ENCODE assay signal across 9 cellular contexts in the genomic region with DNA sequence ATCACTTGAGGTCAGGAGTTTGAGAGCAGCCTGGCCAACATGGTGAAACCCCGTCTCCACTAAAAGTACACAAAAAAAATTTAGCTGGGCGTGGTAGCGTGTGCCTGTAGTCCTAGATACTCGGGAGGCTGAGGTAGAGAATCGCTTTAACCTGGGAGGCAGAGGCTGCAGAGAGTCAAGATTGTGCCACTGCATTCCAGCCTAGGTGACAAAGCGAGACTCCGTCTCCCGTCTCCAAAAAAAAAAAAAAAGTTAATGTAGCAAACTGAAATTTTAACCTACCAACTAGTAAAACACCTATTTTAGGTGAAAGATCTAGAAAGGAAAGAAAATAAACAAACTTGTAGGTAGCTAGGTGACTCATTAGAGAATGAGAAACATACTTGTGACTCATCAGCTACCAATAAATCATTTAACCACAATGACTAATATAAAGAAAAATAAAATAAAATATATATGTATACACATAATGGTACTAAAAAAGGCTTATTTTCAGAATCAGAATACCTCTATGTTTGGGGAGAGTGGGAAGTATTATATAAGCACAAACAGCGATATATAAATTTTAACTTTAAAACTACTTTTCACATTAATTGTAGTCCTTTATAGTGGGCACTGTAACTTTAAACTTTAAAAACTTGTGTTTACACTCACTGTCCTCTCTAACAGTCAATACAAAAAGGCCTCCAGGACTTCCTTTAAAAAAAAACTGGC. TPM values are rescaled to one million over a fixed set of nuclear protein-coding genes. Genes with fewer than 3 reads are reported as not detected.
DNase-seq lines count a peak whose midpoint lies in the region; ATAC-seq and TF ChIP-seq lines count a peak whose summit lies in the region.
"Had no signal": no experiment of that assay in that cellular context is flagged by ENCODE, and none has a peak within 500 bp of the region (broad histone marks: within the 10 kb centered on the region; RNA-seq: fewer than 3 reads in every experiment).

No MANE protein-coding gene starts in this region.

- H3K9me3 Mint-ChIP-seq in effector memory CD8-positive, alpha-beta T cell = no peaks in the 10 kb centered on the region

- WGBS in SK-N-SH (ENCODE audit: low lambda C conversion rate) = 71% methylated on average over 9 of the region's 9 CpGs
- WGBS in thymus = 97% methylated on average over 9 of the region's 9 CpGs

- no peaks in the 10 kb centered on the region for H3K9me3 ChIP-seq in SK-N-SH
- H3K9me3 ChIP-seq in thymus (ENCODE audit: control insufficient read depth) = no peaks in the 10 kb centered on the region
- no peaks in the 10 kb centered on the region for H3K9me3 ChIP-seq in colonic mucosa

- DNase-seq in SK-N-SH = no peak
- DNase-seq in effector memory CD8-positive, alpha-beta T cell = peak; percentile 7 to 30 (median 9)
- no peak for DNase-seq in NCI-H774 (lab: John Stamatoyannopoulos, UW)
- no peak for DNase-seq in colonic mucosa

- no peak overlapping the region for H2AFZ ChIP-seq in SK-N-SH (ENCODE audit: low read depth)
- H2AFZ ChIP-seq: parathyroid adenoma had no signal

- ATAC-seq in GM18499 (IDR thresholded peaks at IDR 0.05; ENCODE audit: insufficient read depth, unreplicated experiment) (peak; percentile 87), HG02759 (IDR thresholded peaks at IDR 0.05; ENCODE audit: unreplicated experiment) (peak; percentile 53), GM19328 (IDR thresholded peaks at IDR 0.05; ENCODE audit: unreplicated experiment) (no peak)
- peak; percentile 92 for ATAC-seq in effector memory CD8-positive, alpha-beta T cell (replicated peaks)

- peak overlapping the region; percentile 71 to 80 for H3K4me3 Mint-ChIP-seq in effector memory CD8-positive, alpha-beta T cell

- no peaks in the 10 kb centered on the region for H3K9me2 ChIP-seq in SK-N-SH

- peaks cover 2 to 7% of the 10 kb centered on the region in 2 experiments; a peak in 3 of 4 replicates for H3K4me1 ChIP-seq in SK-N-SH (ENCODE audit: control insufficient read depth in 1 of 2, insufficient read depth in 2 of 2, low read depth in 1 of 2, low read length in 1 of 2)
- H3K4me1 ChIP-seq in thymus (ENCODE audit: control insufficient read depth, insufficient read depth, low read length) = no peaks in the 10 kb centered on the region
- no peaks in the 10 kb centered on the region for H3K4me1 ChIP-seq in colonic mucosa

- peak overlapping the region; percentile 99 for H3K27ac Mint-ChIP-seq in effector memory CD8-positive, alpha-beta T cell

- H3K4me2 ChIP-seq in SK-N-SH = no peak overlapping the region; the same call in 1 of the 2 replicates

- H3K27me3 ChIP-seq in SK-N-SH (ENCODE audit: insufficient read depth) (no peaks in the 10 kb centered on the region), thymus (ENCODE audit: control insufficient read depth, insufficient read depth) (no peaks in the 10 kb centered on the region), colonic mucosa (no peaks in the 10 kb centered on the region)

- H3K36me3 Mint-ChIP-seq in effector memory CD8-positive, alpha-beta T cell (ENCODE audit: insufficient read depth) = peaks cover 4% of the 10 kb centered on the region

- intact Hi-C loops in colonic mucosa (cut with DNase I) = no loop called here

- H3K27ac ChIP-seq in SK-N-SH (ENCODE audit: low read depth in 2 of 2, low read length in 1 of 2) = peak overlapping the region in 1 of 2 experiments; percentile 60; a peak in 2 of 4 replicates
- peak overlapping the region; percentile 60 for H3K27ac ChIP-seq in thymus (ENCODE audit: low read depth)
- H3K27ac ChIP-seq in colonic mucosa = no peak overlapping the region
- H3K27ac ChIP-seq: parathyroid adenoma had no signal

- no peaks in the 10 kb centered on the region for H3K27me3 Mint-ChIP-seq in effector memory CD8-positive, alpha-beta T cell

- CTCF ChIA-PET in SK-N-SH (lab: Yijun Ruan, JAX) = interaction anchor here (0.7 to 1.1 kb wide), 2 partner anchors 26 to 431 kb away, joined by 3 to 4 read pairs; no protein-coding TSS in a partner anchor

- H3K4me1 Mint-ChIP-seq in effector memory CD8-positive, alpha-beta T cell (ENCODE audit: low read depth in 2 of 2) = peaks cover 34 to 58% of the 10 kb centered on the region in 2 donors

- TF ChIP-seq CTCF in SK-N-SH (IDR thresholded peaks at IDR 0.05) (no peak), colonic mucosa (IDR thresholded peaks at IDR 0.05) (no peak)

- H4K20me1 ChIP-seq in SK-N-SH (ENCODE audit: insufficient read depth) = peaks cover 46% of the 10 kb centered on the region

- no peak overlapping the region for H3K4me3 ChIP-seq in SK-N-SH (ENCODE audit: low read depth in 2 of 2, low read length in 1 of 2)
- H3K4me3 ChIP-seq in thymus (ENCODE audit: low read length) = no peak overlapping the region
- H3K4me3 ChIP-seq in colonic mucosa = no peak overlapping the region

- no peak for TF ChIP-seq EP300 in SK-N-SH (IDR thresholded peaks at IDR 0.05; ENCODE audit: borderline replicate concordance in 1 of 2, low read depth in 1 of 2, low read length in 1 of 2)

- peaks cover 7% of the 10 kb centered on the region for H3F3A ChIP-seq in SK-N-SH (replicated peaks; ENCODE audit: insufficient read depth)

- H3K36me3 ChIP-seq in SK-N-SH (replicated peaks in 1 of 2; ENCODE audit: control insufficient read depth in 1 of 2, insufficient read depth in 2 of 2, low read length in 1 of 2) = peaks cover 0 to 26% of the 10 kb centered on the region in 2 experiments
- no peaks in the 10 kb centered on the region for H3K36me3 ChIP-seq in thymus (ENCODE audit: control insufficient read depth, insufficient read depth)
- no peaks in the 10 kb centered on the region for H3K36me3 ChIP-seq in colonic mucosa

- peaks cover 33% of the 10 kb centered on the region for H3K79me2 ChIP-seq in SK-N-SH (ENCODE audit: insufficient read depth)

- POLR2A ChIA-PET in SK-N-SH (lab: Yijun Ruan, JAX) = no interaction called here

- TF ChIP-seq RAD21 in SK-N-SH (IDR thresholded peaks at IDR 0.05; ENCODE audit: low read length) = no peak

- H3K9ac ChIP-seq in SK-N-SH (no peak overlapping the region), colonic mucosa (ENCODE audit: low read depth in 2 of 2, low read length in 2 of 2) (no peak overlapping the region)
- H3K9ac ChIP-seq: parathyroid adenoma had no signal

TF ChIP-seq in SK-N-SH, 30 proteins besides CTCF, POLR2A, EP300 and RAD21 (continues in another document):
- TF ChIP-seq POLR2AphosphoS5 (IDR thresholded peaks at IDR 0.05; ENCODE audit: low read depth, low read length) = no peak
- TF ChIP-seq RCOR1 (IDR thresholded peaks at IDR 0.05; ENCODE audit: low read length) = no peak
- TF ChIP-seq, protein P1, sequence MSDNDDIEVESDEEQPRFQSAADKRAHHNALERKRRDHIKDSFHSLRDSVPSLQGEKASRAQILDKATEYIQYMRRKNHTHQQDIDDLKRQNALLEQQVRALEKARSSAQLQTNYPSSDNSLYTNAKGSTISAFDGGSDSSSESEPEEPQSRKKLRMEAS (IDR thresholded peaks at IDR 0.05; ENCODE audit: low read depth) = no peak
- TF ChIP-seq NFIC (IDR thresholded peaks at IDR 0.05; ENCODE audit: borderline replicate concordance) = no peak
- TF ChIP-seq RXRA (IDR thresholded peaks at IDR 0.05; ENCODE audit: borderline replicate concordance, low read depth) = no peak
- TF ChIP-seq ELF1 (IDR thresholded peaks at IDR 0.05) = no peak
- TF ChIP-seq, protein P2, sequence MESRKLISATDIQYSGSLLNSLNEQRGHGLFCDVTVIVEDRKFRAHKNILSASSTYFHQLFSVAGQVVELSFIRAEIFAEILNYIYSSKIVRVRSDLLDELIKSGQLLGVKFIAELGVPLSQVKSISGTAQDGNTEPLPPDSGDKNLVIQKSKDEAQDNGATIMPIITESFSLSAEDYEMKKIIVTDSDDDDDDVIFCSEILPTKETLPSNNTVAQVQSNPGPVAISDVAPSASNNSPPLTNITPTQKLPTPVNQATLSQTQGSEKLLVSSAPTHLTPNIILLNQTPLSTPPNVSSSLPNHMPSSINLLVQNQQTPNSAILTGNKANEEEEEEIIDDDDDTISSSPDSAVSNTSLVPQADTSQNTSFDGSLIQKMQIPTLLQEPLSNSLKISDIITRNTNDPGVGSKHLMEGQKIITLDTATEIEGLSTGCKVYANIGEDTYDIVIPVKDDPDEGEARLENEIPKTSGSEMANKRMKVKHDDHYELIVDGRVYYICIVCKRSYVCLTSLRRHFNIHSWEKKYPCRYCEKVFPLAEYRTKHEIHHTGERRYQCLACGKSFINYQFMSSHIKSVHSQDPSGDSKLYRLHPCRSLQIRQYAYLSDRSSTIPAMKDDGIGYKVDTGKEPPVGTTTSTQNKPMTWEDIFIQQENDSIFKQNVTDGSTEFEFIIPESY (IDR thresholded peaks at IDR 0.05; ENCODE audit: borderline replicate concordance, low read depth) = no peak
- TF ChIP-seq, protein P3, sequence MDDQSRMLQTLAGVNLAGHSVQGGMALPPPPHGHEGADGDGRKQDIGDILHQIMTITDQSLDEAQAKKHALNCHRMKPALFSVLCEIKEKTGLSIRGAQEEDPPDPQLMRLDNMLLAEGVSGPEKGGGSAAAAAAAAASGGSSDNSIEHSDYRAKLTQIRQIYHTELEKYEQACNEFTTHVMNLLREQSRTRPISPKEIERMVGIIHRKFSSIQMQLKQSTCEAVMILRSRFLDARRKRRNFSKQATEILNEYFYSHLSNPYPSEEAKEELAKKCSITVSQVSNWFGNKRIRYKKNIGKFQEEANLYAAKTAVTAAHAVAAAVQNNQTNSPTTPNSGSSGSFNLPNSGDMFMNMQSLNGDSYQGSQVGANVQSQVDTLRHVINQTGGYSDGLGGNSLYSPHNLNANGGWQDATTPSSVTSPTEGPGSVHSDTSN (IDR thresholded peaks at IDR 0.05) = peak; percentile 71
- no peak for TF ChIP-seq NRF1 (IDR thresholded peaks at IDR 0.05; ENCODE audit: low read depth, low read length)
- no peak for TF ChIP-seq EZH2phosphoT487 (IDR thresholded peaks at IDR 0.05; ENCODE audit: borderline replicate concordance, low read depth)
- TF ChIP-seq, protein P4, sequence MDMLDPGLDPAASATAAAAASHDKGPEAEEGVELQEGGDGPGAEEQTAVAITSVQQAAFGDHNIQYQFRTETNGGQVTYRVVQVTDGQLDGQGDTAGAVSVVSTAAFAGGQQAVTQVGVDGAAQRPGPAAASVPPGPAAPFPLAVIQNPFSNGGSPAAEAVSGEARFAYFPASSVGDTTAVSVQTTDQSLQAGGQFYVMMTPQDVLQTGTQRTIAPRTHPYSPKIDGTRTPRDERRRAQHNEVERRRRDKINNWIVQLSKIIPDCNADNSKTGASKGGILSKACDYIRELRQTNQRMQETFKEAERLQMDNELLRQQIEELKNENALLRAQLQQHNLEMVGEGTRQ (IDR thresholded peaks at IDR 0.05; ENCODE audit: borderline replicate concordance, low read depth, low read length) = no peak
- TF ChIP-seq SMC3 (IDR thresholded peaks at IDR 0.05; ENCODE audit: low read depth, low read length) = no peak
- peak; percentile 95 for TF ChIP-seq FOSL2 (IDR thresholded peaks at IDR 0.05; ENCODE audit: borderline replicate concordance, low read depth)
- TF ChIP-seq MXI1 (IDR thresholded peaks at IDR 0.05; ENCODE audit: low read depth, low read length) = no peak
- TF ChIP-seq RFX5 (IDR thresholded peaks at IDR 0.05; ENCODE audit: low read length) = no peak

RNA-seq across cellular contexts. Expression of a gene that starts 36.6 kb away (rescaled TPM):
- 52.2 and 68.8 TPM in 2 replicates for polyA plus RNA-seq in SK-N-SH (2012; rRNA removed)
- polyA plus RNA-seq in SK-N-SH (2012; cell fraction: cytosol; rRNA removed) = 75.8 and 92.7 TPM in 2 replicates
- 17.9 and 49.5 TPM in 2 replicates for polyA plus RNA-seq in SK-N-SH (2012; cell fraction: nucleus; rRNA removed)
- 119 TPM for polyA plus RNA-seq in thymus
- total RNA-seq in colonic mucosa = 10 to 100 TPM; 52.4 to 80.7 TPM

Comparison
In these comparisons a context has a peak if more than half of its experiments do, and no peak if none do; other contexts are left out.
1. DNase-seq: peak in effector memory CD8-positive, alpha-beta T cell (3 of 3); none in SK-N-SH (single experiment), NCI-H774 (single experiment) and colonic mucosa (single experiment).